ENCODE assay signal across 18 cellular contexts in the genomic region with DNA sequence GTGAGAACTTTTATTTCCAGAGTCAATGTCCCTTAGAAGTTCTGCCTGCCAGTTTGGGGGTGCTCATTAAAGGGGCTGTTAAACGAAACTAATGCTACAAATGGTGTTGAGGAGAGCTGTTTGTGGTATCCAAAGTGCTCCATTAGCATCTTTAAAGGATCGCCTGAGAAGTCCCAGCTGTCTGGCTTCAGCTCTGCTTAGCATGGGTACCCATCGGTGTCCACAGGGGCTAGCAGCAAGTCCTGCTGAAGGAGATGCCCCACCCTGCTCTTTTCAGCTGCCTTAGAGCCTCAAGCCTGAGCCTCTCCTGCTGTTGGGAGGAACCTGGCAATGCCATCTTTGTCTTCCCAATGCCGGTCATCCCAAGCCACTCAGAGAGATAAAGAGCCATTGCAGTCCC.
DNase-seq lines count a peak whose midpoint lies in the region; ATAC-seq and TF ChIP-seq lines count a peak whose summit lies in the region.
"Had no signal": no experiment of that assay in that cellular context is flagged by ENCODE, and none has a peak within 500 bp of the region (broad histone marks: within the 10 kb centered on the region; RNA-seq: fewer than 3 reads in every experiment).

No MANE protein-coding gene starts in this region.

- TF ChIP-seq EP300 in transverse colon (IDR thresholded peaks at IDR 0.05; ENCODE audit: low read depth): no peak

- TF ChIP-seq CTCF in RWPE1 (conservative IDR thresholded peaks at IDR 0.05; ENCODE audit: low read depth): no peak
- no peak for TF ChIP-seq CTCF in transverse colon (IDR thresholded peaks at IDR 0.05)
- no peak for TF ChIP-seq CTCF in mucosa of descending colon (IDR thresholded peaks at IDR 0.05)
- TF ChIP-seq CTCF in BE2C (IDR thresholded peaks at IDR 0.05; ENCODE audit: low read depth, low read length): no peak

- ATAC-seq in Right ventricle myocardium inferior: peak; percentile 32
- no peak for ATAC-seq in left ventricle myocardium superior
- ATAC-seq in mucosa of descending colon: no peak
- ATAC-seq in GM18511 (IDR thresholded peaks at IDR 0.05; ENCODE audit: unreplicated experiment): no peak

- 75% methylated on average over 4 of the region's 4 CpGs; no CpG with 5 or more reads in 1 of the 2 donors for WGBS in transverse colon (ENCODE audit: low coverage in 1 of 2), 2 donors

- H3K4me1 ChIP-seq in transverse colon: peaks cover 56 to 89% (median 67%) of the 10 kb centered on the region in 4 donors
- H3K4me1 ChIP-seq in mucosa of descending colon (ENCODE audit: low read depth): peaks cover 55% of the 10 kb centered on the region
- H3K4me1 ChIP-seq in BE2C: peaks cover 18% of the 10 kb centered on the region

- POLR2A ChIA-PET in RWPE1 (lab: Yijun Ruan, JAX; ENCODE audit: low non-redundant PET): no interaction called here

- no peak for TF ChIP-seq POLR2A in transverse colon (IDR thresholded peaks at IDR 0.05)

- in situ Hi-C loops in transverse colon (cut with MboI; ENCODE audit: low pct_ligation_motif_present in 1 of 4, low pct_unique_long_range_greater_than_20kb in 1 of 4, low sequenced_read_pairs in 3 of 4): loop anchor here in 1 of 4 donors (25.0 kb wide), 1 partner anchor 109 kb away; a partner anchor contains a TSS

- H3K27ac ChIP-seq in RWPE1 (peak overlapping the region; percentile 32; the same call in 1 of the 2 replicates), transverse colon (peak overlapping the region in 3 of 4 donors; percentile 8 to 68 (median 52))
- H3K27ac ChIP-seq: Peyer's patch had no signal

- CTCF ChIA-PET in RWPE1 (lab: Yijun Ruan, JAX): interaction anchor here (0.6 kb wide), 1 partner anchor 54 kb away, joined by 3 read pairs; no protein-coding TSS in a partner anchor

- intact Hi-C loops in Right ventricle myocardium inferior (cut with DNase I): no loop called here
- intact Hi-C loops in left ventricle myocardium superior (cut with micrococcal nuclease): no loop called here
- intact Hi-C loops in transverse colon (cut with DNase I; ENCODE audit: low total_unique reads): no loop called here
- intact Hi-C loops in mucosa of descending colon (cut with DNase I, micrococcal nuclease): no loop called here

- H3K27me3 ChIP-seq in transverse colon: no peaks in the 10 kb centered on the region
- H3K27me3 ChIP-seq in BE2C: no peaks in the 10 kb centered on the region
- H3K27me3 ChIP-seq: Peyer's patch had no signal

- no peaks in the 10 kb centered on the region for H3K9me3 ChIP-seq in transverse colon
- H3K9me3 ChIP-seq in mucosa of descending colon: no peaks in the 10 kb centered on the region
- H3K9me3 ChIP-seq in BE2C: no peaks in the 10 kb centered on the region
- H3K9me3 ChIP-seq: Peyer's patch had no signal

- H3K4me3 ChIP-seq in transverse colon: no peak overlapping the region
- no peak overlapping the region for H3K4me3 ChIP-seq in mucosa of descending colon
- H3K4me3 ChIP-seq in BE2C (ENCODE audit: low read depth, low read length): no peak overlapping the region
- H3K4me3 ChIP-seq: Peyer's patch had no signal

- DNase-seq in Right ventricle myocardium inferior (ENCODE audit: missing footprints) (no peak), left ventricle myocardium superior (no peak), RWPE1 (ENCODE audit: low spot score) (no peak), left kidney (ENCODE audit: low read depth, low spot score) (peak; percentile 42), transverse colon (no peak), mucosa of descending colon (no peak), BE2C (no peak)
- DNase-seq: 8988T, C1 segment of cervical spinal cord, DMS153, EL, HCEC 1CT, KG1, NCI-H1105 treated with DMSO at 0.1 percent for 48 hours, NCI-H187, NCI-H748 treated with DMSO at 0.1 percent for 48 hours, Peyer's patch had no signal

- no peaks in the 10 kb centered on the region for H3K36me3 ChIP-seq in transverse colon
- H3K36me3 ChIP-seq in mucosa of descending colon (ENCODE audit: low read depth): peaks cover 3% of the 10 kb centered on the region
- no peaks in the 10 kb centered on the region for H3K36me3 ChIP-seq in BE2C
